ENCODE assay signal across 12 cellular contexts in genomic region chr1:234969011-234969441, GRCh38.
DNase-seq lines count a peak whose midpoint lies in the region; ATAC-seq, FAIRE-seq and TF ChIP-seq lines count a peak whose summit lies in the region.
"Had no signal": no experiment of that assay in that cellular context is flagged by ENCODE, and none has a peak within 500 bp of the region (broad histone marks: within the 10 kb centered on the region; RNA-seq: fewer than 3 reads in every experiment).

No MANE protein-coding gene starts in this region.

- peaks cover 87 to 100% (median 93%) of the 10 kb centered on the region in 10 experiments for H3K4me1 ChIP-seq in BLaER1 treated with 17β-estradiol and CSF1 and Interleukin-3, amounts not matched to agents 10 nM and 100 nM
- peaks cover 18 to 51% (median 35%) of the 10 kb centered on the region in 3 donors for H3K4me1 ChIP-seq in pancreas

- peaks cover 0 to 7% (median 0%) of the 10 kb centered on the region in 11 experiments; a peak in 2 of 22 replicates for H3K36me3 ChIP-seq in BLaER1 treated with 17β-estradiol and CSF1 and Interleukin-3, amounts not matched to agents 10 nM and 100 nM
- no peaks in the 10 kb centered on the region for H3K36me3 ChIP-seq in pancreas

- H3K4me1 Mint-ChIP-seq in chondrocyte (ENCODE audit: low read depth) = peaks cover 55% of the 10 kb centered on the region

- H3K4me2 ChIP-seq in BLaER1 treated with 17β-estradiol and CSF1 and Interleukin-3, amounts not matched to agents 10 nM and 100 nM = peak overlapping the region; percentile 61 to 97 (median 85)

- 69 to 70% methylated on average over 4 of the region's 4 CpGs for WGBS in pancreas, 2 donors

- no peaks in the 10 kb centered on the region for H4K20me1 ChIP-seq in BLaER1 treated with 17β-estradiol and CSF1 and Interleukin-3, amounts not matched to agents 10 nM and 100 nM

- no peak for TF ChIP-seq CTCF in chondrocyte (IDR thresholded peaks at IDR 0.05)
- no peak for TF ChIP-seq CTCF in pancreas (IDR thresholded peaks at IDR 0.05)

- H3K27me3 ChIP-seq in BLaER1 treated with 17β-estradiol and CSF1 and Interleukin-3, amounts not matched to agents 10 nM and 100 nM = no peaks in the 10 kb centered on the region
- H3K27me3 ChIP-seq in pancreas = no peaks in the 10 kb centered on the region

- ATAC-seq in pancreas = no peak
- ATAC-seq in GM18517 (IDR thresholded peaks at IDR 0.05; ENCODE audit: unreplicated experiment) = no peak

- peak overlapping the region; percentile 72 for H3K27ac Mint-ChIP-seq in chondrocyte (ENCODE audit: unreplicated experiment)

- no peak overlapping the region for H3K4me3 ChIP-seq in BLaER1 treated with 17β-estradiol and CSF1 and Interleukin-3, amounts not matched to agents 10 nM and 100 nM
- H3K4me3 ChIP-seq in pancreas = no peak overlapping the region

- H3K27me3 Mint-ChIP-seq in chondrocyte (ENCODE audit: low read depth) = no peaks in the 10 kb centered on the region

- peak; percentile 77 for DNase-seq in NCI-H1092 treated with DMSO at 0.1 percent for 48 hours (lab: John Stamatoyannopoulos, UW)
- DNase-seq in chondrocyte (ENCODE audit: low spot score) = no peak
- no peak for DNase-seq in pancreas
- no peak for DNase-seq in T1000 (lab: John Stamatoyannopoulos, UW)
- DNase-seq in RKO (ENCODE audit: low spot score) = no peak
- no peak for DNase-seq in C1 segment of cervical spinal cord (lab: John Stamatoyannopoulos, UW)
- DNase-seq: activated naive CD4-positive, alpha-beta T cell treated with anti-CD3 and anti-CD28 coated beads, Interleukin-2, amount 50 U/mL, for 16 hours; head of caudate nucleus; SIG-M5; stimulated activated CD4-positive, alpha-beta T cell treated with anti-CD3 and anti-CD28 coated beads, Interleukin-15, amount 100 ng/mL, for 24 hours had no signal

- intact Hi-C loops in pancreas (cut with DNase I) = loop anchor here in 1 of 3 donors (5.0 kb wide), 1 partner anchor 247 kb away; no protein-coding TSS in a partner anchor

- H3K4me3 Mint-ChIP-seq in chondrocyte (ENCODE audit: unreplicated experiment) = no peak overlapping the region

- FAIRE-seq in pancreas (lab: Jason Lieb, UNC) = no peak

- peaks cover 0 to 4% (median 0%) of the 10 kb centered on the region in 11 experiments; a peak in 5 of 22 replicates for H3K9me3 ChIP-seq in BLaER1 treated with 17β-estradiol and CSF1 and Interleukin-3, amounts not matched to agents 10 nM and 100 nM (replicated peaks in 1 of 11)
- H3K9me3 ChIP-seq in pancreas = no peaks in the 10 kb centered on the region

- no peaks in the 10 kb centered on the region for H3K36me3 Mint-ChIP-seq in chondrocyte (ENCODE audit: low read depth)

- H3K9ac ChIP-seq in BLaER1 treated with 17β-estradiol and CSF1 and Interleukin-3, amounts not matched to agents 10 nM and 100 nM = peak overlapping the region in 4 of 11 experiments; percentile 51 to 71 (median 65); a peak in 8 of 22 replicates

- peak overlapping the region in 10 of 11 experiments; percentile 64 to 100 (median 88); a peak in 19 of 22 replicates for H3K27ac ChIP-seq in BLaER1 treated with 17β-estradiol and CSF1 and Interleukin-3, amounts not matched to agents 10 nM and 100 nM
- peak overlapping the region; percentile 71 to 90 (median 86) for H3K27ac ChIP-seq in pancreas

- no peaks in the 10 kb centered on the region for H3K9me3 Mint-ChIP-seq in chondrocyte (ENCODE audit: low read depth)
